1 cellular context compared by ENCODE assay signal in the genomic region with DNA sequence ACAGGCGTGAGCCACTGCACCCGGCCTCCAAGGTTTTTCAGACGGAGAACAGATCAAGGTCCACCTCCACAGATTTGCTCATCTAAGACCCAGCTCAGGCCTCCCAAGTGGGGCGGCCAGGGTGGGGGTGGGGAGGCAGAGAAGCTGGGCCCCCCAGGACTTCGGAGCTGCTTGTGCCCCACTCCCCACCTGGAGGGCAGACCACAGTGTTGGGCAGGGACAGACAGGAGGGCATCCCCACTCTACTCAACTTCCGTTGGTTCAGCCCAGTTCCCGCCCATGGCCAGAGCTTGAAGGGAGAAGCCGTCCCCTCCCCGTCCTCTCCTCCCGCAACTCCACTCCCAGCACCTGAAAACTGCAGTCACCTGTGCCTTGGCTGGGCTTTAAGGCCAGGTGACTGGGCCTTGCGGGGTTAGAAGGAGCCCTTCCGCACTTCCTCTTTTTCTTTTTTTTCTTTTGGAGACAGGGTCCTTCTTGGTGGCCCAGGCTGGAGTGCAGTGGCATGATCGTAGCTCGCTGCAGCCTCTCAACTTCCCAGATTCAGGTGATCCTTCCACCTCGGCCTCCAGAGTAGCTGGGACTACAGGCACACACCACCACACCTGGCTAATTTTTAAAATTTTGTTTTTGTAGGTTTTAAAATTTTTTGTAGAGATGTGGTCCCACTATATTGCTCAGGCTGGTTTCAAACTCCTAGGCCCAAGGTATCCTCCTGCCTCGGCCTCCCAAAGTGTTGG.
TF ChIP-seq lines count a peak whose summit lies in the region.

No MANE protein-coding gene starts in this region.

TF ChIP-seq in IMR-90, 13 proteins besides CTCF, POLR2A, EP300 and RAD21:
- TF ChIP-seq RCOR1 (IDR thresholded peaks at IDR 0.05; ENCODE audit: insufficient replicate concordance, low read length) (no peak), SMC3 (IDR thresholded peaks at IDR 0.05; ENCODE audit: low read depth, low read length) (no peak), RFX5 (IDR thresholded peaks at IDR 0.05; ENCODE audit: low read depth, low read length) (no peak), MXI1 (IDR thresholded peaks at IDR 0.05; ENCODE audit: borderline replicate concordance, low read depth, low read length) (no peak), MAFK (IDR thresholded peaks at IDR 0.05; ENCODE audit: low read depth, low read length) (no peak), USF2 (IDR thresholded peaks at IDR 0.05; ENCODE audit: low read depth, low read length) (no peak), NFE2L2 (IDR thresholded peaks at IDR 0.05; ENCODE audit: low read depth, low read length) (no peak), ELK1 (IDR thresholded peaks at IDR 0.05; ENCODE audit: borderline replicate concordance, low read depth, low read length) (no peak), FOS (IDR thresholded peaks at IDR 0.05; ENCODE audit: low read depth, low read length) (no peak), BHLHE40 (IDR thresholded peaks at IDR 0.05; ENCODE audit: low read depth, low read length) (no peak), CEBPB (IDR thresholded peaks at IDR 0.05; ENCODE audit: low read depth, low read length) (no peak), MAZ (IDR thresholded peaks at IDR 0.05; ENCODE audit: borderline replicate concordance, low read depth, low read length) (no peak), CHD1 (IDR thresholded peaks at IDR 0.05; ENCODE audit: low read depth, low read length) (no peak)
TF ChIP-seq in IMR-90: peak in this region for 0.
